ENCODE assay signal across 23 cellular contexts in genomic region chr17:62708587-62708986, GRCh38.
A peak's percentile ranks its signal among the peaks of the same experiment; 100 is the strongest.
DNase-seq lines count a peak whose midpoint lies in the region; ATAC-seq and TF ChIP-seq lines count a peak whose summit lies in the region.
"Had no signal": no experiment of that assay in that cellular context is flagged by ENCODE, and none has a peak within 500 bp of the region (broad histone marks: within the 10 kb centered on the region; RNA-seq: fewer than 3 reads in every experiment).

No MANE protein-coding gene starts in this region.

- DNase-seq in DMS53 (lab: John Stamatoyannopoulos, UW) (peak; percentile 30), DMS53 treated with DMSO at 0.1 percent for 48 hours (lab: John Stamatoyannopoulos, UW; ENCODE audit: unreplicated experiment) (no peak), H9 (peak; percentile 28), WTC11 (ENCODE audit: low spot score) (no peak), islet precursor cell (peak; percentile 55), cortex of kidney (lab: John Stamatoyannopoulos, UW) (no peak), prostate gland (ENCODE audit: low spot score) (no peak)
- DNase-seq: Caco-2; CD4-positive, CD25-positive, alpha-beta regulatory T cell; DMS153; EL; GOT3; HFFc6; NCI-H1417 treated with DMSO at 0.1 percent for 48 hours; NCI-H1930; NCI-H345; NCI-H524 treated with DMSO at 0.1 percent for 48 hours; PC-9 had no signal

- no peak overlapping the region for H2BK12ac ChIP-seq in H9 (ENCODE audit: insufficient read length, low read depth, low read length)

- H3K4me3 Mint-ChIP-seq in H9 (no peak overlapping the region), WTC11 (no peak overlapping the region)
- H3K4me3 Mint-ChIP-seq: B cell; CD4-positive, CD25-positive, alpha-beta regulatory T cell; HFFc6 had no signal

- no peak overlapping the region for H4K8ac ChIP-seq in H9 (replicated peaks; ENCODE audit: insufficient read length, low read depth, low read length)

- H3K4me1 ChIP-seq in H9 (ENCODE audit: insufficient read depth, low read length), result peaks cover 5% of the 10 kb centered on the region
- H3K4me1 ChIP-seq in prostate gland (replicated peaks), result peaks cover 3% of the 10 kb centered on the region

- no peak overlapping the region for H3K27ac ChIP-seq in H9 (ENCODE audit: insufficient read length, low read depth, low read length)
- no peak overlapping the region for H3K27ac ChIP-seq in prostate gland
- H3K27ac ChIP-seq: 22Rv1, PC-9 had no signal

- H3K27me3 Mint-ChIP-seq in H9 (ENCODE audit: low read depth) (peaks cover 30% of the 10 kb centered on the region), WTC11 (ENCODE audit: low read depth) (peaks cover 10% of the 10 kb centered on the region)

- H3K4me1 Mint-ChIP-seq in H9, result peaks cover 40 to 42% of the 10 kb centered on the region in 2 experiments
- H3K4me1 Mint-ChIP-seq in WTC11, result peaks cover 40% of the 10 kb centered on the region

- H3K23ac ChIP-seq in H9 (ENCODE audit: insufficient read length, low read depth, low read length), result no peak overlapping the region

- no peak for TF ChIP-seq POLR2A in prostate gland (IDR thresholded peaks at IDR 0.05)

- POLR2A ChIA-PET in WTC11 (lab: Charles Lee), result interaction anchor here (0.6 kb wide), 1 partner anchor 374 kb away, joined by 3 read pairs; no protein-coding TSS in a partner anchor

- no peak overlapping the region for H3K9ac ChIP-seq in H9 (ENCODE audit: extremely low read depth, insufficient read length, low read length)

- H3K36me3 Mint-ChIP-seq in H9 (ENCODE audit: insufficient read depth in 1 of 3, low read depth in 3 of 3) (peaks cover 7 to 24% (median 21%) of the 10 kb centered on the region in 3 experiments), WTC11 (peaks cover 20% of the 10 kb centered on the region)
- H3K36me3 Mint-ChIP-seq: CD4-positive, CD25-positive, alpha-beta regulatory T cell had no signal

- no peak overlapping the region for H3K4me3 ChIP-seq in prostate gland
- H3K4me3 ChIP-seq: GM12878, PC-9 had no signal

- H3K36me3 ChIP-seq in prostate gland, result no peaks in the 10 kb centered on the region

- H3K9me3 Mint-ChIP-seq in H9 (peaks cover 16 to 27% of the 10 kb centered on the region in 2 experiments), WTC11 (peaks cover 23% of the 10 kb centered on the region)
- H3K9me3 Mint-ChIP-seq: CD4-positive, CD25-positive, alpha-beta regulatory T cell had no signal

- CTCF ChIA-PET in WTC11 (lab: Charles Lee), result interaction anchor here (0.9 kb wide), 1 partner anchor 15 kb away, joined by 3 read pairs; no protein-coding TSS in a partner anchor

- H3K56ac ChIP-seq in H9 (ENCODE audit: insufficient read length, low read depth, low read length), result no peak overlapping the region

- H4K20me1 ChIP-seq in H9 (ENCODE audit: control insufficient read depth, insufficient read depth, insufficient read length), result no peaks in the 10 kb centered on the region

- no peak overlapping the region for H2BK120ac ChIP-seq in H9 (ENCODE audit: low read depth, low read length, poor library complexity, severe bottlenecking)

- no CpG with 5 or more reads among the region's 2 CpGs for WGBS in H9 (ENCODE audit: extremely low coverage, insufficient read length, low lambda C conversion rate)
- 80% methylated on average over 2 of the region's 2 CpGs for WGBS in prostate gland

- intact Hi-C loops in prostate gland (cut with DNase I), result loop anchor here (10.0 kb wide), 1 partner anchor 106 kb away; no protein-coding TSS in a partner anchor

- H3K27me3 ChIP-seq in H9 (ENCODE audit: insufficient read depth, low read length) (no peaks in the 10 kb centered on the region), prostate gland (replicated peaks; ENCODE audit: insufficient read depth) (no peaks in the 10 kb centered on the region)

- H2AFZ ChIP-seq in H9 (ENCODE audit: low read length), result no peak overlapping the region
- H2AFZ ChIP-seq: PC-9 had no signal

- no peak overlapping the region for H3K4me2 ChIP-seq in H9 (ENCODE audit: insufficient read depth, insufficient read length, low read length)
- H3K4me2 ChIP-seq: PC-9 had no signal

- ATAC-seq in WTC11, result no peak
- no peak for ATAC-seq in GM21390 (IDR thresholded peaks at IDR 0.05; ENCODE audit: unreplicated experiment)
- ATAC-seq: GM12878, Right ventricle myocardium inferior had no signal

- H3K79me1 ChIP-seq in H9 (ENCODE audit: insufficient read depth, low read depth, low read length, poor library complexity, severe bottlenecking), result no peaks in the 10 kb centered on the region

- H3K18ac ChIP-seq in H9 (ENCODE audit: insufficient read length, low read depth, low read length), result no peak overlapping the region

- H2BK15ac ChIP-seq in H9 (ENCODE audit: low read depth, low read length), result no peak overlapping the region

- no peaks in the 10 kb centered on the region for H3K79me2 ChIP-seq in H9 (ENCODE audit: insufficient read depth, low read length)

- peaks cover 14% of the 10 kb centered on the region for H3K23me2 ChIP-seq in H9 (ENCODE audit: insufficient read length, low read depth, low read length, poor library complexity, severe bottlenecking)

- H4K91ac ChIP-seq in H9 (ENCODE audit: insufficient read length, low read depth, low read length), result no peak overlapping the region

- H2BK20ac ChIP-seq in H9 (ENCODE audit: low read depth, low read length, poor library complexity, severe bottlenecking), result no peak overlapping the region

- H3K9me3 ChIP-seq in H9 (ENCODE audit: control insufficient read depth, low read depth, low read length) (no peaks in the 10 kb centered on the region), prostate gland (no peaks in the 10 kb centered on the region)

- no peak overlapping the region for H3K14ac ChIP-seq in H9 (ENCODE audit: insufficient read depth, low read length)

- no peak overlapping the region for H4K5ac ChIP-seq in H9 (ENCODE audit: insufficient read length, low read depth, low read length)

- H2AK5ac ChIP-seq in H9 (ENCODE audit: insufficient read length, low read length), result no peak overlapping the region

- no peak overlapping the region for H3K4ac ChIP-seq in H9 (ENCODE audit: low read depth, low read length)

- H3K27ac Mint-ChIP-seq in H9, result no peak overlapping the region
- no peak overlapping the region for H3K27ac Mint-ChIP-seq in WTC11
- H3K27ac Mint-ChIP-seq: B cell; CD4-positive, CD25-positive, alpha-beta regulatory T cell; HFFc6 had no signal

- H3T11ph ChIP-seq in H9 (ENCODE audit: low read length), result no peak overlapping the region

- H2BK5ac ChIP-seq in H9 (ENCODE audit: insufficient read length, low read length), result no peak overlapping the region

- TF ChIP-seq CTCF in H9 (conservative IDR thresholded peaks at IDR 0.05), result no peak
- no peak for TF ChIP-seq CTCF in WTC11 (IDR thresholded peaks at IDR 0.05)
- TF ChIP-seq CTCF in prostate gland (IDR thresholded peaks at IDR 0.05), result no peak

TF ChIP-seq in WTC11, 78 proteins besides CTCF, POLR2A, EP300 and RAD21:
- TF ChIP-seq ZNF317 (CRISPR knock-in tag; IDR thresholded peaks at IDR 0.05; ENCODE audit: borderline replicate concordance, low read depth) (peak; percentile 100), ATF6 (CRISPR knock-in tag; IDR thresholded peaks at IDR 0.05) (no peak)

Comparison
In these comparisons a context has a peak if more than half of its experiments do, and no peak if none do; other contexts are left out.
1. DNase-seq: peak in DMS53 (single experiment), H9 (single experiment) and islet precursor cell (single experiment); none in DMS53 treated with DMSO at 0.1 percent for 48 hours (single experiment), WTC11 (single experiment), cortex of kidney (single experiment) and prostate gland (single experiment).